Comparison of ENCODE assay signal across 8 cellular contexts in the genomic region with DNA sequence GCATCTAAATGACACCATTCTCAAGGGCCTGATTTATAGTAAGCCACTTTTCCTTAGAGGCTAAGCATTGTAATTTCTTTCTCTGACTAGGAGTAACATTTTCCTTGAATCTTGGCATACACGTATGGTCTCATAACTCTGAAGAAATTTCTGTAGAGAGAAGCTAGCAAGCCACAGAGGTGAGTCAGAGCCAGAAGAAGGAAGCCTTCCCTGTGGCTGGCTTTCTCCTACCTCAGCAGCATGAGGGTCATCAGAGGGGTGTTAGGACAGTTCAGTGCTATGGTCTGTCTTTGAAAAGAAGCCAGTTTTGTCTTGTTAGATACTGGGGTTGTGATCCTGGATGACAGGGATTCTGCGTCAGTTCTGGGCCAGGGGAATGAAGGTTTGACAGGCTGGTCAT. TPM values are rescaled to one million over a fixed set of nuclear protein-coding genes. Genes with fewer than 3 reads are reported as not detected.
DNase-seq lines count a peak whose midpoint lies in the region; ATAC-seq and TF ChIP-seq lines count a peak whose summit lies in the region.

No MANE protein-coding gene starts in this region.

- peaks cover 6% of the 10 kb centered on the region for H3K36me3 ChIP-seq in lower lobe of right lung

- intact Hi-C loops in lower lobe of right lung (cut with DNase I) = loop anchor here (10.0 kb wide), 1 partner anchor 81 kb away; no protein-coding TSS in a partner anchor

- no peaks in the 10 kb centered on the region for H3K9me3 ChIP-seq in lower lobe of right lung

- H3K27me3 ChIP-seq in lower lobe of right lung (ENCODE audit: low read depth) = no peaks in the 10 kb centered on the region

- DNase-seq in AG08395 (ENCODE audit: low spot score) (peak; percentile 88), HS-27A (ENCODE audit: low read depth) (peak; percentile 59), amniotic epithelial cell (ENCODE audit: low read depth) (peak; percentile 90), lower lobe of right lung (no peak), NCI-H146 (lab: John Stamatoyannopoulos, UW) (no peak)

- no peak for TF ChIP-seq CTCF in lower lobe of right lung (IDR thresholded peaks at IDR 0.05)

- ATAC-seq in lower lobe of right lung (peak in 1 of 2 donors; percentile 31), HG02678 (IDR thresholded peaks at IDR 0.05; ENCODE audit: unreplicated experiment) (no peak), GM19463 (IDR thresholded peaks at IDR 0.05; ENCODE audit: unreplicated experiment) (no peak), HG03139 (IDR thresholded peaks at IDR 0.05; ENCODE audit: unreplicated experiment) (no peak)

- H3K4me3 ChIP-seq in lower lobe of right lung = peak overlapping the region; percentile 99

- H3K4me1 ChIP-seq in lower lobe of right lung = peaks cover 67% of the 10 kb centered on the region

- peak overlapping the region; percentile 70 for H3K27ac ChIP-seq in lower lobe of right lung

RNA-seq across cellular contexts. Expression of gene SNX30, which starts 3.2 kb away (rescaled TPM):
- total RNA-seq in lower lobe of right lung = 67.5 TPM

RNA-seq across cellular contexts. Expression of gene INIP, which starts 35.8 kb away (rescaled TPM):
- 21.0 TPM for total RNA-seq in lower lobe of right lung

Comparison
In these comparisons a context has a peak if more than half of its experiments do, and no peak if none do; other contexts are left out.
1. DNase-seq: peak in AG08395 (single experiment), HS-27A (single experiment) and amniotic epithelial cell (single experiment); none in lower lobe of right lung (single experiment) and NCI-H146 (single experiment).